9 cellular contexts compared by ENCODE assay signal in the genomic region with DNA sequence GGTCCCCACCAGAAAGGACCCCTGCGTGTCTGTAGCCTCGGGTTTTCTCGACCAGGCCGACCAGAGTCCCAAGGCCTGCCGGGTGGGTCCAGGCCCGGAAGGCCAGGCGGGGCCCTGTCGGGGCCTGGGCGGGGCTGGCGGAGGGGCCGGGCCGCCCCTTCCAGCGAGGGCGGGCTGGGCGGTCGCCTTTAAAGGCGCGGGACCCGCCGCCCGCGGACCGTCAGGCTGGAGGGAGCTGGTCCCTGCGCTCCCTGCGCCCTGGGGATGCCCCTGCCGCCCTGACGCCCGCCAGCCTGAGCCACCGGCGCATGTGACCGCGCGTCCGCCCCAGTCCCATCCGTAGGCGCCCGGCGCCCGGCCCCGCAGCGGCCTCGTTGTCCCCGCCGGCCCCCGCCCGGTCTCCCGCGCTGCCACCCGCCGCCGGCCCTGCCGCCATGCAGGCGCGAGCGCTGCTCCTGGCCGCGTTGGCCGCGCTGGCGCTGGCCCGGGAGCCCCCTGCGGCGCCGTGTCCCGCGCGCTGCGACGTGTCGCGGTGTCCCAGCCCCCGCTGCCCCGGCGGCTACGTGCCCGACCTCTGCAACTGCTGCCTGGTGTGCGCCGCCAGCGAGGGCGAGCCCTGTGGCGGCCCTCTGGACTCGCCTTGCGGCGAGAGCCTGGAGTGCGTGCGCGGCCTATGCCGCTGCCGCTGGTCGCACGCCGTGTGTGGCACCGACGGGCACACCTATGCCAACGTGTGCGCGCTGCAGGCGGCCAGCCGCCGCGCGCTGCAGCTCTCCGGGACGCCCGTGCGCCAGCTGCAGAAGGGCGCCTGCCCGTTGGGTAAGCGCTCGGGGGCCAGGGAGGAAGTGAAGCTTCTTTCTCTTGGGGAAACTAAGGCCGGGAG. TPM values are rescaled to one million over a fixed set of nuclear protein-coding genes. Genes with fewer than 3 reads are reported as not detected.
A peak's percentile ranks its signal among the peaks of the same experiment; 100 is the strongest.
DNase-seq lines count a peak whose midpoint lies in the region; ATAC-seq and TF ChIP-seq lines count a peak whose summit lies in the region.
"Had no signal": no experiment of that assay in that cellular context is flagged by ENCODE, and none has a peak within 500 bp of the region (broad histone marks: within the 10 kb centered on the region; RNA-seq: fewer than 3 reads in every experiment).

A gene (plus strand): TSS at position 220 of the 883 bp plus-strand sequence. CDS start 215 bp downstream, at position 435.

- no peak for TF ChIP-seq CTCF in upper lobe of right lung (IDR thresholded peaks at IDR 0.05)

- no peaks in the 10 kb centered on the region for H3K79me1 ChIP-seq in mesendoderm (ENCODE audit: low read length)

- WGBS in mesendoderm (ENCODE audit: extremely low coverage, insufficient coverage, low lambda C conversion rate) = no CpG with 5 or more reads among the region's 111 CpGs

- H2BK120ac ChIP-seq in mesendoderm (ENCODE audit: low read depth, low read length) = no peak within 1 kb of the TSS

- H3K4ac ChIP-seq in mesendoderm (ENCODE audit: low read depth, low read length) = peak within 1 kb of the TSS; percentile 8

- H3K36me3 ChIP-seq in duodenal mucosa (ENCODE audit: control insufficient read depth in 1 of 2, insufficient read depth in 2 of 2, low read length in 2 of 2) (no peaks in the 10 kb centered on the region), mesendoderm (ENCODE audit: control insufficient read depth, insufficient read depth, low read length) (no peaks in the 10 kb centered on the region), upper lobe of right lung (no peaks in the 10 kb centered on the region)

- H3K9me3 ChIP-seq in duodenal mucosa (ENCODE audit: control insufficient read depth in 1 of 2, low read length in 2 of 2) (no peaks in the 10 kb centered on the region), upper lobe of right lung (no peaks in the 10 kb centered on the region)

- H3K9ac ChIP-seq in duodenal mucosa (ENCODE audit: low read depth in 1 of 2, low read length in 2 of 2) = no peak within 1 kb of the TSS
- H3K9ac ChIP-seq in mesendoderm (ENCODE audit: low read length) = peak within 1 kb of the TSS; percentile 67

- H3K27ac ChIP-seq in duodenal mucosa (ENCODE audit: low read depth, low read length) = no peak within 1 kb of the TSS
- no peak within 1 kb of the TSS for H3K27ac ChIP-seq in mesendoderm (ENCODE audit: low read depth, low read length)
- peak within 1 kb of the TSS; percentile 49 for H3K27ac ChIP-seq in upper lobe of right lung
- H3K27ac ChIP-seq: C4-2B had no signal

- H2BK15ac ChIP-seq in mesendoderm (replicated peaks; ENCODE audit: low read depth) = no peak within 1 kb of the TSS

- H3K56ac ChIP-seq in mesendoderm (ENCODE audit: low read length) = peak within 1 kb of the TSS; percentile 84

- H4K5ac ChIP-seq in mesendoderm (ENCODE audit: low read length) = no peak within 1 kb of the TSS

- peak within 1 kb of the TSS; percentile 19 to 40 for H3K4me3 ChIP-seq in duodenal mucosa (ENCODE audit: low read depth in 1 of 2, low read length in 2 of 2)
- H3K4me3 ChIP-seq in mesendoderm (ENCODE audit: low read length) = no peak within 1 kb of the TSS
- peak within 1 kb of the TSS; percentile 42 for H3K4me3 ChIP-seq in upper lobe of right lung

- peak within 1 kb of the TSS; percentile 63 for H3K4me2 ChIP-seq in mesendoderm (ENCODE audit: low read length)

- no peak within 1 kb of the TSS for H4K8ac ChIP-seq in mesendoderm (ENCODE audit: low read depth, low read length)

- no peaks in the 10 kb centered on the region for H3K79me2 ChIP-seq in mesendoderm (ENCODE audit: control insufficient read depth, insufficient read depth, low read length)

- H2BK5ac ChIP-seq in mesendoderm (ENCODE audit: low read length) = no peak within 1 kb of the TSS

- DNase-seq in NCI-H748 (lab: John Stamatoyannopoulos, UW; ENCODE audit: unreplicated experiment) = peak; percentile 57
- no peak for DNase-seq in NCI-H748 treated with DMSO at 0.1 percent for 48 hours (lab: John Stamatoyannopoulos, UW)
- DNase-seq in mesendoderm = peak; percentile 72
- DNase-seq in upper lobe of right lung = no peak
- DNase-seq in inferior parietal cortex (ENCODE audit: extremely low spot score) = no peak
- no peak for DNase-seq in H4 (ENCODE audit: low spot score)

- H3K23ac ChIP-seq in mesendoderm (ENCODE audit: low read length) = no peak within 1 kb of the TSS

- H3K27me3 ChIP-seq in duodenal mucosa (ENCODE audit: control insufficient read depth in 1 of 2, insufficient read depth in 2 of 2, low read length in 2 of 2) = peaks cover 18 to 24% of the 10 kb centered on the region in 2 donors
- H3K27me3 ChIP-seq in mesendoderm (ENCODE audit: insufficient read depth, low read length, poor library complexity) = peaks cover 4% of the 10 kb centered on the region
- no peaks in the 10 kb centered on the region for H3K27me3 ChIP-seq in upper lobe of right lung

- ATAC-seq in upper lobe of right lung (peak; percentile 51), HG03439 (IDR thresholded peaks at IDR 0.05; ENCODE audit: unreplicated experiment) (no peak)

- intact Hi-C loops in upper lobe of right lung (cut with DNase I) = no loop called here

- H2AK5ac ChIP-seq in mesendoderm (ENCODE audit: low read length) = peak within 1 kb of the TSS; percentile 82

- peak within 1 kb of the TSS; percentile 6 for H3K18ac ChIP-seq in mesendoderm (ENCODE audit: low read length)

- H3K4me1 ChIP-seq in duodenal mucosa (ENCODE audit: control insufficient read depth in 1 of 2, insufficient read depth in 2 of 2, low read length in 2 of 2) = peaks cover 0 to 4% of the 10 kb centered on the region in 2 donors
- peaks cover 4% of the 10 kb centered on the region for H3K4me1 ChIP-seq in mesendoderm (ENCODE audit: control insufficient read depth, low read depth, low read length)
- H3K4me1 ChIP-seq in upper lobe of right lung = peaks cover 23% of the 10 kb centered on the region

RNA-seq across cellular contexts. Expression of the gene that starts here (rescaled TPM):
- 1.8 TPM for polyA plus RNA-seq in mesendoderm (2013, experiment 1 of 2)
- 1.9 TPM for polyA plus RNA-seq in mesendoderm (2013, experiment 2 of 2)
- total RNA-seq in upper lobe of right lung = 25.0 TPM
- total RNA-seq in H4 (2014; rRNA removed; shearing (Covaris generic)) = 6.7 and 9.6 TPM in 2 replicates

Comparison
In these comparisons a context has a peak if more than half of its experiments do, and no peak if none do; other contexts are left out.
1. DNase-seq: peak in NCI-H748 (single experiment) and mesendoderm (single experiment); none in NCI-H748 treated with DMSO at 0.1 percent for 48 hours (single experiment), upper lobe of right lung (single experiment), inferior parietal cortex (single experiment) and H4 (single experiment).